1 cellular context compared by ENCODE assay signal in the genomic region with DNA sequence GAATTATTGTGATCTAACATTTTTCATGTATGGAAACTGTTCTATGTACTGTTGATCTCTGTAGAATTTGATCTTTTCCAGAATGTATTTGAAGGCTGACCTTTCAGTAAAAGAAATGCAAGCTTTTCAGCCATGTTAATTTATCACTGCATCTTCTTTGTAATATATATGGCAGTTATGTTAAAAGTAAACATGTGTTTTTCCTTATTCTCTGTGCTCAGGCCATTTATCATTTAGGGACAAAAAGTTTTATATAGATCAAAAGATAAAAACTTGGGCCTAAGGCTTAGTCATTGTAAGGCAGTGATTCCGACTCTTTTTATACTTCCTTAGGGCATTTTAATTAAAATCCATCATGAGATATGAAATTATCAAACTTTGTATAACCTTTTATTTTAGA.
TF ChIP-seq lines count a peak whose summit lies in the region.

No MANE protein-coding gene starts in this region.

TF ChIP-seq in HepG2, 621 proteins besides CTCF, POLR2A, EP300 and RAD21:
- TF ChIP-seq ZNF768 (CRISPR knock-in tag; IDR thresholded peaks at IDR 0.05), result no peak
- TF ChIP-seq FOXJ3 (CRISPR knock-in tag; IDR thresholded peaks at IDR 0.05; ENCODE audit: borderline replicate concordance), result no peak
- TF ChIP-seq SIN3B (IDR thresholded peaks at IDR 0.05; ENCODE audit: low read length), result no peak
- no peak for TF ChIP-seq CBX1 (IDR thresholded peaks at IDR 0.05; ENCODE audit: low read depth)
- TF ChIP-seq, protein P1, sequence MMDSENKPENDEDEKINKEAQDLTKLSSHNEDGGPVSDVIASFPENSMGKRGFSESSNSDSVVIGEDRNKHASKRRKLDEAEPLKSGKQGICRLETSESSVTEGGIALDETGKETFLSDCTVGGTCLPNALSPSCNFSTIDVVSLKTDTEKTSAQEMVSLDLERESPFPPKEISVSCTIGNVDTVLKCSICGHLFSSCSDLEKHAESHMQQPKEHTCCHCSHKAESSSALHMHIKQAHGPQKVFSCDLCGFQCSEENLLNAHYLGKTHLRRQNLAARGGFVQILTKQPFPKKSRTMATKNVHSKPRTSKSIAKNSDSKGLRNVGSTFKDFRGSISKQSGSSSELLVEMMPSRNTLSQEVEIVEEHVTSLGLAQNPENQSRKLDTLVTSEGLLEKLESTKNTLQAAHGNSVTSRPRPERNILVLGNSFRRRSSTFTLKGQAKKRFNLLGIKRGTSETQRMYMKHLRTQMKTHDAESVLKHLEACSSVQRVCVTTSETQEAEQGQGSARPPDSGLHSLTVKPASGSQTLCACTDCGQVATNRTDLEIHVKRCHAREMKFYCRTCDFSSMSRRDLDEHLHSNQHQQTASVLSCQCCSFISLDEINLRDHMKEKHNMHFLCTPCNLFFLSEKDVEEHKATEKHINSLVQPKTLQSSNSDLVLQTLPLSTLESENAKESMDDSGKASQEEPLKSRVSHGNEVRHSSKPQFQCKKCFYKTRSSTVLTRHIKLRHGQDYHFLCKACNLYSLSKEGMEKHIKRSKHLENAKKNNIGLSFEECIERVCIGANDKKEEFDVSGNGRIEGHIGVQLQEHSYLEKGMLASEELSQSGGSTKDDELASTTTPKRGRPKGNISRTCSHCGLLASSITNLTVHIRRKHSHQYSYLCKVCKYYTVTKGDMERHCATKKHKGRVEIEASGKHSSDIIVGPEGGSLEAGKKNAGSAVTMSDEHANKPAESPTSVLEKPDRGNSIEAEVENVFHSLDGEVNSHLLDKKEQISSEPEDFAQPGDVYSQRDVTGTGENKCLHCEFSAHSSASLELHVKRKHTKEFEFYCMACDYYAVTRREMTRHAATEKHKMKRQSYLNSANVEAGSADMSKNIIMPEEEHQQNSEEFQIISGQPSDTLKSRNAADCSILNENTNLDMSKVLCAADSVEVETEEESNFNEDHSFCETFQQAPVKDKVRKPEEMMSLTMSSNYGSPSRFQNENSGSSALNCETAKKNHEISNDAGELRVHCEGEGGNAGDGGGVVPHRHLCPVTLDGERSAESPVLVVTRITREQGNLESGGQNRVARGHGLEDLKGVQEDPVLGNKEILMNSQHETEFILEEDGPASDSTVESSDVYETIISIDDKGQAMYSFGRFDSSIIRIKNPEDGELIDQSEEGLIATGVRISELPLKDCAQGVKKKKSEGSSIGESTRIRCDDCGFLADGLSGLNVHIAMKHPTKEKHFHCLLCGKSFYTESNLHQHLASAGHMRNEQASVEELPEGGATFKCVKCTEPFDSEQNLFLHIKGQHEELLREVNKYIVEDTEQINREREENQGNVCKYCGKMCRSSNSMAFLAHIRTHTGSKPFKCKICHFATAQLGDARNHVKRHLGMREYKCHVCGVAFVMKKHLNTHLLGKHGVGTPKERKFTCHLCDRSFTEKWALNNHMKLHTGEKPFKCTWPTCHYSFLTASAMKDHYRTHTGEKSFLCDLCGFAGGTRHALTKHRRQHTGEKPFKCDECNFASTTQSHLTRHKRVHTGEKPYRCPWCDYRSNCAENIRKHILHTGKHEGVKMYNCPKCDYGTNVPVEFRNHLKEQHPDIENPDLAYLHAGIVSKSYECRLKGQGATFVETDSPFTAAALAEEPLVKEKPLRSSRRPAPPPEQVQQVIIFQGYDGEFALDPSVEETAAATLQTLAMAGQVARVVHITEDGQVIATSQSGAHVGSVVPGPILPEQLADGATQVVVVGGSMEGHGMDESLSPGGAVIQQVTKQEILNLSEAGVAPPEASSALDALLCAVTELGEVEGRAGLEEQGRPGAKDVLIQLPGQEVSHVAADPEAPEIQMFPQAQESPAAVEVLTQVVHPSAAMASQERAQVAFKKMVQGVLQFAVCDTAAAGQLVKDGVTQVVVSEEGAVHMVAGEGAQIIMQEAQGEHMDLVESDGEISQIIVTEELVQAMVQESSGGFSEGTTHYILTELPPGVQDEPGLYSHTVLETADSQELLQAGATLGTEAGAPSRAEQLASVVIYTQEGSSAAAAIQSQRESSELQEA (CRISPR knock-in tag; IDR thresholded peaks at IDR 0.05; ENCODE audit: not compliant biosample characterization), result no peak
- TF ChIP-seq, protein P2, sequence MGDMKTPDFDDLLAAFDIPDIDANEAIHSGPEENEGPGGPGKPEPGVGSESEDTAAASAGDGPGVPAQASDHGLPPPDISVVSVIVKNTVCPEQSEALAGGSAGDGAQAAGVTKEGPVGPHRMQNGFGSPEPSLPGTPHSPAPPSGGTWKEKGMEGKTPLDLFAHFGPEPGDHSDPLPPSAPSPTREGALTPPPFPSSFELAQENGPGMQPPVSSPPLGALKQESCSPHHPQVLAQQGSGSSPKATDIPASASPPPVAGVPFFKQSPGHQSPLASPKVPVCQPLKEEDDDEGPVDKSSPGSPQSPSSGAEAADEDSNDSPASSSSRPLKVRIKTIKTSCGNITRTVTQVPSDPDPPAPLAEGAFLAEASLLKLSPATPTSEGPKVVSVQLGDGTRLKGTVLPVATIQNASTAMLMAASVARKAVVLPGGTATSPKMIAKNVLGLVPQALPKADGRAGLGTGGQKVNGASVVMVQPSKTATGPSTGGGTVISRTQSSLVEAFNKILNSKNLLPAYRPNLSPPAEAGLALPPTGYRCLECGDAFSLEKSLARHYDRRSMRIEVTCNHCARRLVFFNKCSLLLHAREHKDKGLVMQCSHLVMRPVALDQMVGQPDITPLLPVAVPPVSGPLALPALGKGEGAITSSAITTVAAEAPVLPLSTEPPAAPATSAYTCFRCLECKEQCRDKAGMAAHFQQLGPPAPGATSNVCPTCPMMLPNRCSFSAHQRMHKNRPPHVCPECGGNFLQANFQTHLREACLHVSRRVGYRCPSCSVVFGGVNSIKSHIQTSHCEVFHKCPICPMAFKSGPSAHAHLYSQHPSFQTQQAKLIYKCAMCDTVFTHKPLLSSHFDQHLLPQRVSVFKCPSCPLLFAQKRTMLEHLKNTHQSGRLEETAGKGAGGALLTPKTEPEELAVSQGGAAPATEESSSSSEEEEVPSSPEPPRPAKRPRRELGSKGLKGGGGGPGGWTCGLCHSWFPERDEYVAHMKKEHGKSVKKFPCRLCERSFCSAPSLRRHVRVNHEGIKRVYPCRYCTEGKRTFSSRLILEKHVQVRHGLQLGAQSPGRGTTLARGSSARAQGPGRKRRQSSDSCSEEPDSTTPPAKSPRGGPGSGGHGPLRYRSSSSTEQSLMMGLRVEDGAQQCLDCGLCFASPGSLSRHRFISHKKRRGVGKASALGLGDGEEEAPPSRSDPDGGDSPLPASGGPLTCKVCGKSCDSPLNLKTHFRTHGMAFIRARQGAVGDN (CRISPR knock-in tag; IDR thresholded peaks at IDR 0.05), result no peak
- TF ChIP-seq ZBTB8A (CRISPR knock-in tag; IDR thresholded peaks at IDR 0.05; ENCODE audit: borderline replicate concordance, low read depth), result no peak
- TF ChIP-seq ZNF598 (CRISPR knock-in tag; IDR thresholded peaks at IDR 0.05; ENCODE audit: borderline replicate concordance), result no peak
- no peak for TF ChIP-seq XBP1 (CRISPR knock-in tag; IDR thresholded peaks at IDR 0.05)
- TF ChIP-seq, protein P3, sequence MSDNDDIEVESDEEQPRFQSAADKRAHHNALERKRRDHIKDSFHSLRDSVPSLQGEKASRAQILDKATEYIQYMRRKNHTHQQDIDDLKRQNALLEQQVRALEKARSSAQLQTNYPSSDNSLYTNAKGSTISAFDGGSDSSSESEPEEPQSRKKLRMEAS (IDR thresholded peaks at IDR 0.05), result no peak
